In the genomic region with DNA sequence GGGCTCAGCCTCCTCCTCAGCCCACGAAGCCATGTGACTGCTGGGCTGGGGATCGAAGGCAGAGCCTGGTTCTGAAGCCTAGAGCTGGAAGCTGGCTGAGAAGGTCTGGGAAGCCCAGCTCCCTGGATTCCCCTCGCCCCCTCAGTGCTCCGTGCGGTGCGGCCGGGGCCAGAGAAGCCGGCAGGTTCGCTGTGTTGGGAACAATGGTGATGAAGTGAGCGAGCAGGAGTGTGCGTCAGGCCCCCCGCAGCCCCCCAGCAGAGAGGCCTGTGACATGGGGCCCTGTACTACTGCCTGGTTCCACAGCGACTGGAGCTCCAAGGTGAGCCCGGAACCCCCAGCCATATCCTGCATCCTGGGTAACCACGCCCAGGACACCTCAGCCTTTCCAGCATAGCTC, we compare ENCODE assay signal across 1 cellular context.
A peak's percentile ranks its signal among the peaks of the same experiment; 100 is the strongest.
TF ChIP-seq lines count a peak whose summit lies in the region.

No MANE protein-coding gene starts in this region.

TF ChIP-seq in HEK293, 187 proteins besides CTCF, POLR2A, EP300 and RAD21 (continued from another document):
- TF ChIP-seq, protein P1, sequence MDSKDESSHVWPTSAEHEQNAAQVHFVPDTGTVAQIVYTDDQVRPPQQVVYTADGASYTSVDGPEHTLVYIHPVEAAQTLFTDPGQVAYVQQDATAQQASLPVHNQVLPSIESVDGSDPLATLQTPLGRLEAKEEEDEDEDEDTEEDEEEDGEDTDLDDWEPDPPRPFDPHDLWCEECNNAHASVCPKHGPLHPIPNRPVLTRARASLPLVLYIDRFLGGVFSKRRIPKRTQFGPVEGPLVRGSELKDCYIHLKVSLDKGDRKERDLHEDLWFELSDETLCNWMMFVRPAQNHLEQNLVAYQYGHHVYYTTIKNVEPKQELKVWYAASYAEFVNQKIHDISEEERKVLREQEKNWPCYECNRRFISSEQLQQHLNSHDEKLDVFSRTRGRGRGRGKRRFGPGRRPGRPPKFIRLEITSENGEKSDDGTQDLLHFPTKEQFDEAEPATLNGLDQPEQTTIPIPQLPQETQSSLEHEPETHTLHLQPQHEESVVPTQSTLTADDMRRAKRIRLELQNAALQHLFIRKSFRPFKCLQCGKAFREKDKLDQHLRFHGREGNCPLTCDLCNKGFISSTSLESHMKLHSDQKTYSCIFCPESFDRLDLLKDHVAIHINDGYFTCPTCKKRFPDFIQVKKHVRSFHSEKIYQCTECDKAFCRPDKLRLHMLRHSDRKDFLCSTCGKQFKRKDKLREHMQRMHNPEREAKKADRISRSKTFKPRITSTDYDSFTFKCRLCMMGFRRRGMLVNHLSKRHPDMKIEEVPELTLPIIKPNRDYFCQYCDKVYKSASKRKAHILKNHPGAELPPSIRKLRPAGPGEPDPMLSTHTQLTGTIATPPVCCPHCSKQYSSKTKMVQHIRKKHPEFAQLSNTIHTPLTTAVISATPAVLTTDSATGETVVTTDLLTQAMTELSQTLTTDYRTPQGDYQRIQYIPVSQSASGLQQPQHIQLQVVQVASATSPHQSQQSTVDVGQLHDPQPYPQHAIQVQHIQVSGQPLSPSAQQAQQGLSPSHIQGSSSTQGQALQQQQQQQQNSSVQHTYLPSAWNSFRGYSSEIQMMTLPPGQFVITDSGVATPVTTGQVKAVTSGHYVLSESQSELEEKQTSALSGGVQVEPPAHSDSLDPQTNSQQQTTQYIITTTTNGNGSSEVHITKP (tag by site-specific recombination; IDR thresholded peaks at IDR 0.05): no peak
- TF ChIP-seq ZNF792 (tag by site-specific recombination; IDR thresholded peaks at IDR 0.05) (no peak), ZNF169 (tag by site-specific recombination; IDR thresholded peaks at IDR 0.05) (no peak), ZSCAN16 (tag by site-specific recombination; IDR thresholded peaks at IDR 0.05) (no peak), ZNF23 (tag by site-specific recombination; IDR thresholded peaks at IDR 0.05; ENCODE audit: borderline replicate concordance) (no peak), ZNF785 (tag by site-specific recombination; IDR thresholded peaks at IDR 0.05) (no peak), ZBTB48 (tag by site-specific recombination; IDR thresholded peaks at IDR 0.05) (0 out of 2 replicates have a peak, but pooled peaks have one; percentile 15), ZNF600 (tag by site-specific recombination; IDR thresholded peaks at IDR 0.05) (0 out of 2 replicates have a peak, but pooled peaks have one; percentile 40), ZNF214 (tag by site-specific recombination; IDR thresholded peaks at IDR 0.05; ENCODE audit: borderline replicate concordance) (no peak), SCRT1 (tag by site-specific recombination; IDR thresholded peaks at IDR 0.05; ENCODE audit: borderline replicate concordance) (no peak), ZNF596 (tag by site-specific recombination; IDR thresholded peaks at IDR 0.05) (no peak), ZBTB21 (tag by site-specific recombination; IDR thresholded peaks at IDR 0.05) (no peak), ZNF2 (tag by site-specific recombination; IDR thresholded peaks at IDR 0.05) (no peak)
